Comparison of ENCODE assay signal across 8 cellular contexts in the genomic region with DNA sequence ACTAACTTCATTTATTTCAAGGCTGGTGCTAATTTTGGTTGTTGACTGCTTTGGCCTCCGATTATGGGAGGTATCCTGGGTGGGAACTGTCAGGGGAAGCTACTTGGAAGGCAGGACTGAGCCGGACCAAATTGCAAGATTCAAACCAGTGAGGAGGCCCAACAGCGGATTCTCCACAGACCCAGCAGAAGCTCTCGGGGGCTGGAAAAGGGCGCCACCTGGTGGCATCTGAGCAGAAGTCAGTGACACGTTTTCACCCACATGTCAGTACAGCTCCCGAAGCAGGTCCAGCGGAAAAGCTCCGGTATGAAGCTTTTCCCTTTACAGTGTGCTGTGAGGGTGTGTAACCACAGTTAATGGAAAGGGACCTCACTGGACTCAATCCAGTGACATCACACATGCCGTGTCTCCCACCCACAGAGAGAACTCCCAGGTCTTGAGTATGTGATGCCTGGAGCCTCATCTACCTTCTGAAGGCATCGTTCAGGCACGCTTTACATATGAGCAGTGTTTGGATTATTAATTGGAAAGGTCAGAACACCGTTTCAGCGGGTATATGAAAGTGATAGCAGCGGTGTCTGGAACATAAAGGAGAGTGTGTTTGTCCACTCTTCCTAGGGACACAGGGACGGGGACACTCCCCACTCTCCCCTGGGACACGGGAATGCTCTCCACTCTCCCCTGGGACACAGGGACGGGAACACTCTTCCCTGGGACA. TPM values are rescaled to one million over a fixed set of nuclear protein-coding genes. Genes with fewer than 3 reads are reported as not detected.
DNase-seq lines count a peak whose midpoint lies in the region; ATAC-seq and TF ChIP-seq lines count a peak whose summit lies in the region.

No MANE protein-coding gene starts in this region.

- peaks cover 0 to 12% (median 9%) of the 10 kb centered on the region in 9 donors for H3K4me1 ChIP-seq in heart right ventricle

- peaks cover 0 to 29% (median 5%) of the 10 kb centered on the region in 11 donors for H3K9me3 ChIP-seq in heart right ventricle

- ATAC-seq in GM19324 (IDR thresholded peaks at IDR 0.05; ENCODE audit: low FRiP score, unreplicated experiment) (peak; percentile 72), heart right ventricle (peak; percentile 77 to 95 (median 90)), GM21717 (IDR thresholded peaks at IDR 0.05; ENCODE audit: unreplicated experiment) (no peak)

- WGBS in heart right ventricle, 2 donors: 25% methylated on average over 18 of the region's 18 CpGs

- no peaks in the 10 kb centered on the region for H3K36me3 ChIP-seq in heart right ventricle

- peaks cover 27 to 71% (median 62%) of the 10 kb centered on the region in 7 donors for H3K27me3 ChIP-seq in heart right ventricle

- H3K4me3 ChIP-seq in heart right ventricle: no peak overlapping the region

- DNase-seq in AG08396 (ENCODE audit: low spot score) (peak; percentile 91), NCI-H1417 treated with DMSO at 0.1 percent for 48 hours (lab: John Stamatoyannopoulos, UW) (peak; percentile 54), T follicular helper cell (ENCODE audit: low read depth) (peak; percentile 70), heart right ventricle (peak; percentile 83 to 85), putamen (ENCODE audit: low spot score) (peak; percentile 72)
- peak; percentile 62 for DNase-seq in activated naive CD8-positive, alpha-beta T cell treated with anti-CD3 and anti-CD28 coated beads, Interleukin-2, amount 50 U/mL, for 16 hours (ENCODE audit: low read depth, low spot score)

- H3K27ac ChIP-seq in heart right ventricle: no peak overlapping the region

- peak; percentile 79 to 95 (median 90) for TF ChIP-seq CTCF in heart right ventricle (IDR thresholded peaks at IDR 0.05)

- intact Hi-C loops in heart right ventricle (cut with DNase I): loop anchor here (1.0 to 10.0 kb wide), 8 partner anchors 14 to 463 kb away; no protein-coding TSS in a partner anchor

RNA-seq across cellular contexts. Expression of a gene that starts 3.6 kb away (rescaled TPM):
- total RNA-seq in heart right ventricle: not detected
- not detected for polyA plus RNA-seq in heart right ventricle

RNA-seq across cellular contexts. Expression of a gene that starts 4.6 kb away (rescaled TPM):
- under 1 TPM in 1 of 10 donors, not detected in 9; 0.28 TPM for total RNA-seq in heart right ventricle
- under 1 TPM in 1 of 2 donors, not detected in 1; 0.17 TPM for polyA plus RNA-seq in heart right ventricle
